Comparison of ENCODE assay signal across 1 cellular context in genomic region chrX:101932249-101932570, GRCh38.
TF ChIP-seq lines count a peak whose summit lies in the region.

No MANE protein-coding gene starts in this region.

TF ChIP-seq in SK-N-SH treated with all-trans-retinoic acid at 6 μM for 48 hours, 23 proteins besides CTCF, POLR2A, EP300 and RAD21 (continued from another document):
- no peak for TF ChIP-seq TOX (CRISPR knock-in tag; IDR thresholded peaks at IDR 0.05; ENCODE audit: borderline replicate concordance)
- TF ChIP-seq PPARA (CRISPR knock-in tag; IDR thresholded peaks at IDR 0.05; ENCODE audit: borderline replicate concordance) = no peak
- TF ChIP-seq ISL1 (CRISPR knock-in tag; IDR thresholded peaks at IDR 0.05) = no peak
- TF ChIP-seq BACH2 (CRISPR knock-in tag; IDR thresholded peaks at IDR 0.05; ENCODE audit: borderline replicate concordance) = no peak
- no peak for TF ChIP-seq ZFP3 (CRISPR knock-in tag; IDR thresholded peaks at IDR 0.05)
- TF ChIP-seq CSRNP3 (CRISPR knock-in tag; IDR thresholded peaks at IDR 0.05) = no peak
